ENCODE assay signal across 8 cellular contexts in genomic region chr10:48506147-48506917, GRCh38.
A peak's percentile ranks its signal among the peaks of the same experiment; 100 is the strongest.
DNase-seq lines count a peak whose midpoint lies in the region; ATAC-seq, FAIRE-seq and TF ChIP-seq lines count a peak whose summit lies in the region.

No MANE protein-coding gene starts in this region.

- H3K4me1 ChIP-seq in endothelial cell of umbilical vein (ENCODE audit: control insufficient read depth, extremely low read depth, insufficient read depth, low read length) = peaks cover 19% of the 10 kb centered on the region
- no peaks in the 10 kb centered on the region for H3K4me1 ChIP-seq in testis

- intact Hi-C loops in endothelial cell of umbilical vein (cut with micrococcal nuclease) (loop anchor here (1.0 kb wide), 5 partner anchors 62 to 291 kb away; partner anchors contain the start of gene MAPK8), testis (cut with DNase I; ENCODE audit: low total_unique reads) (no loop called here)

- CTCF ChIA-PET in endothelial cell of umbilical vein (lab: Charles Lee) = interaction anchor here (0.5 to 7.4 kb wide), 12 partner anchors 9 to 291 kb away, joined by 3 to 145 read pairs (median 4); no protein-coding TSS in a partner anchor

- H3K27ac ChIP-seq in 22Rv1 (no peak overlapping the region), endothelial cell of umbilical vein (ENCODE audit: insufficient read depth, low read depth, low read length) (no peak overlapping the region), testis (no peak overlapping the region)

- H2AFZ ChIP-seq in endothelial cell of umbilical vein (ENCODE audit: low read depth, low read length) = no peak overlapping the region

- H3K9me1 ChIP-seq in endothelial cell of umbilical vein (replicated peaks; ENCODE audit: control insufficient read depth, extremely low read depth, insufficient read depth, low read length) = no peaks in the 10 kb centered on the region

- DNase-seq in GM10266 (ENCODE audit: extremely low spot score) = no peak
- peak; percentile 69 for DNase-seq in NCI-H69 (lab: John Stamatoyannopoulos, UW)
- DNase-seq in endothelial cell of umbilical vein (ENCODE audit: low read depth, low spot score) = peak; percentile 67
- peak; percentile 71 for DNase-seq in testis

- H3K27me3 ChIP-seq in endothelial cell of umbilical vein (ENCODE audit: control insufficient read depth in 2 of 2, insufficient read depth in 2 of 2, low read length in 2 of 2) (no peaks in the 10 kb centered on the region), testis (no peaks in the 10 kb centered on the region)

- no peak overlapping the region for H3K9ac ChIP-seq in endothelial cell of umbilical vein (replicated peaks; ENCODE audit: extremely low read depth, insufficient read depth, low read length)

- POLR2A ChIA-PET in endothelial cell of umbilical vein (lab: Charles Lee) = no interaction called here

- H4K20me1 ChIP-seq in endothelial cell of umbilical vein (replicated peaks; ENCODE audit: control insufficient read depth, extremely low read depth, insufficient read depth, low read length) = no peaks in the 10 kb centered on the region

- peaks cover 59% of the 10 kb centered on the region for H3K79me2 ChIP-seq in endothelial cell of umbilical vein (ENCODE audit: control insufficient read depth, insufficient read depth, low read length)

- no peak for ATAC-seq in GM19452 (IDR thresholded peaks at IDR 0.05; ENCODE audit: unreplicated experiment)
- ATAC-seq in GM21737 (IDR thresholded peaks at IDR 0.05; ENCODE audit: unreplicated experiment) = no peak
- ATAC-seq in GM21526 (IDR thresholded peaks at IDR 0.05; ENCODE audit: low FRiP score, unreplicated experiment) = no peak

- TF ChIP-seq POLR2A in endothelial cell of umbilical vein (IDR thresholded peaks at IDR 0.05; ENCODE audit: low read depth, low read length) = no peak
- no peak for TF ChIP-seq POLR2A in testis (IDR thresholded peaks at IDR 0.05)

- no TSS peak for BruUV-seq in endothelial cell of umbilical vein (replicated peaks; lab: Mats Ljungman, UMichigan)

- H3K9me3 ChIP-seq in endothelial cell of umbilical vein (replicated peaks; ENCODE audit: control insufficient read depth, insufficient read depth, low read length) (no peaks in the 10 kb centered on the region), testis (no peaks in the 10 kb centered on the region)

- dilution Hi-C loops in endothelial cell of umbilical vein (cut with MboI; ENCODE audit: extremely low pct_ligation_motif_present, low sequenced_read_pairs) = no loop called here

- H3K4me2 ChIP-seq in endothelial cell of umbilical vein (ENCODE audit: insufficient read depth, low read length) = no peak overlapping the region

- 81 to 90% methylated on average over 8 of the region's 8 CpGs for WGBS in testis, 2 donors

- peak; percentile 80 for FAIRE-seq in endothelial cell of umbilical vein (lab: Jason Lieb, UNC)

- no peak overlapping the region for H3K4me3 ChIP-seq in endothelial cell of umbilical vein (replicated peaks in 1 of 3; ENCODE audit: insufficient read depth in 1 of 3, low read depth in 1 of 3, low read length in 3 of 3)
- no peak overlapping the region for H3K4me3 ChIP-seq in testis

- no peaks in the 10 kb centered on the region for H3K36me3 ChIP-seq in endothelial cell of umbilical vein (ENCODE audit: control insufficient read depth in 2 of 2, extremely low read depth in 1 of 2, insufficient read depth in 2 of 2, low read length in 2 of 2)
- no peaks in the 10 kb centered on the region for H3K36me3 ChIP-seq in testis (ENCODE audit: low read depth, missing control alignments)

- TF ChIP-seq CTCF in 22Rv1 (IDR thresholded peaks at IDR 0.05) = peak; percentile 53
- TF ChIP-seq CTCF in GM10266 (IDR thresholded peaks at IDR 0.05; ENCODE audit: control insufficient read depth, insufficient read depth, low read depth, missing control alignments) = peak; percentile 50
- TF ChIP-seq CTCF in endothelial cell of umbilical vein (IDR thresholded peaks at IDR 0.05; ENCODE audit: extremely low read depth in 1 of 2, insufficient read depth in 1 of 2, low read depth in 1 of 2, low read length in 2 of 2) = peak; percentile 36 to 53
- TF ChIP-seq CTCF in testis (IDR thresholded peaks at IDR 0.05) = peak in 2 of 3 experiments; percentile 20 to 22

TF ChIP-seq in endothelial cell of umbilical vein, 7 proteins besides CTCF, POLR2A, EP300 and RAD21:
- no peak for TF ChIP-seq FOS (IDR thresholded peaks at IDR 0.05; ENCODE audit: borderline replicate concordance, insufficient read depth, low read length)
- no peak for TF ChIP-seq MYC (IDR thresholded peaks at IDR 0.05; ENCODE audit: low read depth, low read length)
- TF ChIP-seq POLR2AphosphoS5 (IDR thresholded peaks at IDR 0.05; ENCODE audit: insufficient read depth, low read depth, low read length) = no peak
